In the genomic region with DNA sequence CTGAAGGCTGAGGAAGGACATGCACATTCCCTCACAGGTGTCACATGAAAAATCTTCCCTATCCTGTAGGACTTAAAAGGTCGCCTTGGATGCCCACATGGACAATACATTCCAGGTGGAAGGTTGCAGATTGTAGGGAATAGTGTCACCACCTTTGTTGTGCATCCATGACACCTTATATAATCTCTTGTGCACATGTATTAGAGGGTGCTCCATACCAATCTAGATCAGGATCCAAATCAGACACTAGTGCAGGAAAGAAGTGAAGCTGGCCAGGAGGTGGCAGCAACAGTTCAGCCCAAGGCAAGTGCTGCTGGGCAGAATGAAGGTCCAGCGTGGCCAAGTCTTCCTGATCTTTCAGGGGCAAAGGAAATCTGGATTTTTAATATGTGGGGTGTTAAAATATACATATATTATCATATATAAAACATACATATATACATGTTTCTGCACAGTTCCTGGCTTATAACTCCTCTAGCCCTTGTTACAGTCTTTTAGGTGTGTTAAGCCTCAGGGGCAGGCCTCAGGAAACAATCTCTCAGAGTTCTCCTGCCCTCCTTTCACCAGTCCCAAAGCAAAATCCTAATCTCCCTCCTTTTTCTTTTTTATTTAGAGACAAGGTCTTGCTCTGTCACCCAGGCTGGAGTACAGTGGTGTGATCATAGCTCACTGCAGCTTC, we compare ENCODE assay signal across 1 cellular context.
TF ChIP-seq lines count a peak whose summit lies in the region.

No MANE protein-coding gene starts in this region.

TF ChIP-seq in IMR-90, 13 proteins besides CTCF, POLR2A, EP300 and RAD21:
- TF ChIP-seq MAZ (IDR thresholded peaks at IDR 0.05; ENCODE audit: borderline replicate concordance, low read depth, low read length) (no peak), SMC3 (IDR thresholded peaks at IDR 0.05; ENCODE audit: low read depth, low read length) (peak; percentile 83)
TF ChIP-seq in IMR-90: peak in this region for 1.
